21 cellular contexts compared by ENCODE assay signal in the genomic region with DNA sequence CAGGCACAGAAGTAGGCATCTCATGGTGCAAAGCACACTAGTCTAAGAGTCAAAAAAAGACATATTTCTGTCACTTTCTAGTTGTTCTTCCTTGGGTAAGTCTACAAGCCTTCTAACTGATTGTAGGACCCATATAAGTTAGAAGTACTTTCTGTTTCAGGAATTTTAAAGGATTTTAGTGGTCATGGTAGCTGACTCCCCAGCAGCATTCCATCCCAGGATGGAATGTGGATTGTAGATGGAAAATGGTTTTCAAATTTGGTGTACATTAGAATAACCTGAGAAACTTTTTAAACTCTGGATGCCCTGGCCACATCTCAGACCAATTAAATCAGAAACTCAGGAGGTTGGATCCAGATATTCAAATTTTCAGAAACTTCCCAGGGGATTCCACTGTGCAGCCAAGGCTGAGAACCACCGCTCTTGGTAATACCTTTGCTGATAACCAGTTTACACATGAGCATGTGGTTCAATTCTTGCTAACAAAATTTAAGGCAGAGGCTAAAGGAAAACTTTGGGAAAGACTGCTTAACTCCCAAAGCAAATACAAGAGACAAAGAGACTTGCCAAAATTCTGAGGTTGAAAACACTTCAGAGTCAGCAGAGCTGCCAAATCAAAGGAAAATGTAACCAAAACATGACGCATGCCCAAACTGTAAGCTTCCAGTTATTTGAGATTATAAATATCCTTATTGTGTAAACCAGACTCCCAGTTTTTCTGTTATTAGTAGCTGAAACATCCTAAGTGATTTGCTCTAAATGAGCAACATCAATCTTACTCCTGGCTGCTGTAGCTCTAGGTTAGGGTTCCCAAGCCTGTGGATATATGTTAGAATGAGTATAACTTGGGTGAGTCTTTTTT.
A peak's percentile ranks its signal among the peaks of the same experiment; 100 is the strongest.
DNase-seq lines count a peak whose midpoint lies in the region; TF ChIP-seq lines count a peak whose summit lies in the region.
"Had no signal": no experiment of that assay in that cellular context is flagged by ENCODE, and none has a peak within 500 bp of the region (broad histone marks: within the 10 kb centered on the region; RNA-seq: fewer than 3 reads in every experiment).

No MANE protein-coding gene starts in this region.

- H3K9me3 Mint-ChIP-seq in endothelial cell (ENCODE audit: unreplicated experiment) = no peaks in the 10 kb centered on the region
- H3K9me3 Mint-ChIP-seq: activated CD4-positive, alpha-beta memory T cell treated with anti-CD3 and anti-CD28 coated beads for 36 hours had no signal

- H3K36me3 Mint-ChIP-seq in endothelial cell (ENCODE audit: low read depth, unreplicated experiment) = no peaks in the 10 kb centered on the region
- H3K36me3 Mint-ChIP-seq: activated CD4-positive, alpha-beta memory T cell treated with anti-CD3 and anti-CD28 coated beads for 36 hours; activated naive CD8-positive, alpha-beta T cell had no signal

- DNase-seq in GM03348 (ENCODE audit: low spot score) = peak; percentile 64
- DNase-seq in SJSA1 (ENCODE audit: low read depth in 1 of 2, low spot score in 2 of 2) = peak in 1 of 2 experiments; percentile 14
- DNase-seq in fibroblast of the conjunctiva (ENCODE audit: low read depth) = peak; percentile 36
- no peak for DNase-seq in endothelial cell (ENCODE audit: low spot score)
- DNase-seq in NCI-H1048 (lab: John Stamatoyannopoulos, UW) = no peak
- DNase-seq in NCI-H748 treated with DMSO at 0.1 percent for 48 hours (lab: John Stamatoyannopoulos, UW) = no peak
- DNase-seq in GM10266 (ENCODE audit: extremely low spot score) = no peak
- DNase-seq: activated CD4-positive, alpha-beta memory T cell treated with anti-CD3 and anti-CD28 coated beads for 36 hours; activated T-cell treated with anti-CD3 and anti-CD28 coated beads, Interleukin-2, amount 50 U/mL, for 24 hours; islet precursor cell; midbrain; MM.1S; NCI-H2081 treated with DMSO at 0.1 percent for 48 hours; NCI-H69; sigmoid colon; stimulated activated CD4-positive, alpha-beta T cell treated with anti-CD3 and anti-CD28 coated beads, Interleukin-4, amount 100 ng/mL, for 1 hour had no signal

- no peaks in the 10 kb centered on the region for H3K4me1 Mint-ChIP-seq in endothelial cell (ENCODE audit: unreplicated experiment)
- H3K4me1 Mint-ChIP-seq: B cell had no signal

- H2AFZ ChIP-seq in ACC112 (ENCODE audit: low read length, unreplicated experiment) = peak overlapping the region; percentile 49

- H3K4me3 Mint-ChIP-seq in endothelial cell (ENCODE audit: unreplicated experiment) = no peak overlapping the region
- H3K4me3 Mint-ChIP-seq: activated CD4-positive, alpha-beta memory T cell treated with anti-CD3 and anti-CD28 coated beads for 36 hours; activated naive CD8-positive, alpha-beta T cell; activated T-cell treated with anti-CD3 and anti-CD28 coated beads, Interleukin-2, amount 50 U/mL, for 24 hours; B cell had no signal

- no peaks in the 10 kb centered on the region for H3K9me3 ChIP-seq in SJSA1 (replicated peaks)
- H3K9me3 ChIP-seq: neutrophil, sigmoid colon, thoracic aorta had no signal

- H3K4me3 ChIP-seq in ACC112 (ENCODE audit: low read depth, low read length) = peak overlapping the region; percentile 53
- H3K4me3 ChIP-seq in SJSA1 = no peak overlapping the region
- H3K4me3 ChIP-seq: sigmoid colon, thoracic aorta had no signal

- H3K4me1 ChIP-seq in ACC112 (ENCODE audit: control insufficient read depth, insufficient read depth, low read length, unreplicated experiment) = peaks cover 34% of the 10 kb centered on the region
- peaks cover 10% of the 10 kb centered on the region for H3K4me1 ChIP-seq in SJSA1 (replicated peaks)

- H3K79me2 ChIP-seq in ACC112 (ENCODE audit: control insufficient read depth, insufficient read depth, low read length, unreplicated experiment) = no peaks in the 10 kb centered on the region

- no peak overlapping the region for H3K27ac Mint-ChIP-seq in endothelial cell (ENCODE audit: unreplicated experiment)
- H3K27ac Mint-ChIP-seq: activated CD4-positive, alpha-beta memory T cell treated with anti-CD3 and anti-CD28 coated beads for 36 hours; activated naive CD8-positive, alpha-beta T cell; activated T-cell treated with anti-CD3 and anti-CD28 coated beads, Interleukin-2, amount 50 U/mL, for 24 hours; B cell had no signal

- H3K36me3 ChIP-seq in ACC112 (ENCODE audit: insufficient read depth, low read length) (no peaks in the 10 kb centered on the region), SJSA1 (no peaks in the 10 kb centered on the region)
- H3K36me3 ChIP-seq: neutrophil, sigmoid colon, thoracic aorta had no signal

- H3K27me3 Mint-ChIP-seq in endothelial cell (ENCODE audit: unreplicated experiment) = no peaks in the 10 kb centered on the region
- H3K27me3 Mint-ChIP-seq: activated naive CD8-positive, alpha-beta T cell; activated T-cell treated with anti-CD3 and anti-CD28 coated beads, Interleukin-2, amount 50 U/mL, for 24 hours had no signal

- H3K27ac ChIP-seq in ACC112 (ENCODE audit: low read depth, low read length) = peak overlapping the region; percentile 40
- H3K27ac ChIP-seq in SJSA1 = 0 out of 2 replicates have a peak overlapping the region, but pooled peaks have one; percentile 32
- H3K27ac ChIP-seq: neutrophil, sigmoid colon, thoracic aorta had no signal

- H3K27me3 ChIP-seq in ACC112 (ENCODE audit: insufficient read depth, low read length) = no peaks in the 10 kb centered on the region
- no peaks in the 10 kb centered on the region for H3K27me3 ChIP-seq in SJSA1 (replicated peaks)
- H3K27me3 ChIP-seq: sigmoid colon had no signal

- no peak for TF ChIP-seq CTCF in endothelial cell (IDR thresholded peaks at IDR 0.05; ENCODE audit: unreplicated experiment)
- no peak for TF ChIP-seq CTCF in GM10266 (IDR thresholded peaks at IDR 0.05; ENCODE audit: control insufficient read depth, insufficient read depth, low read depth, missing control alignments)

Comparison
In these comparisons a context has a peak if more than half of its experiments do, and no peak if none do; other contexts are left out.
1. DNase-seq: peak in GM03348 (single experiment) and fibroblast of the conjunctiva (single experiment); none in endothelial cell (single experiment), NCI-H1048 (single experiment), NCI-H748 treated with DMSO at 0.1 percent for 48 hours (single experiment) and GM10266 (single experiment).